11 cellular contexts compared by ENCODE assay signal in the genomic region with DNA sequence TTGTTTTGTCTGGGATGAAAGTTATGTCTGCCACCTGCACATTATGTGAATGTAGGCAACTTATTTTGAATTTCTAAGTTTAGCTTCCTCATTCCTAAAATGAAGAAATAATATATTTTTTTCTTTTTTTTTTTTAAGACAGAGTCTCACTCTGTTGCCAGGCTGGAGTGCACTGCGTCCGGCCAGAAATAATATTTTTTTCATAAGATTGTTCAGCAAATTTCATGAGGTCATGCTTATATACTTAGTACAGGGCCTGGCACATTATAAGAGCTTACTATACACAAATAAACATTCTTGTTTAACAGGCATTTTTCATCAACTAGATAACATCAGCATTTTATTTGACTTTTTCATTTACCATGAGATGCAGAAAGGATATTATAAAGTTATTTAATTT.
"Had no signal": no experiment of that assay in that cellular context is flagged by ENCODE, and none has a peak within 500 bp of the region (broad histone marks: within the 10 kb centered on the region; RNA-seq: fewer than 3 reads in every experiment).

No MANE protein-coding gene starts in this region.

- ATAC-seq: GM23338, HCT116 had no signal

- H3K9ac ChIP-seq: GM23248 had no signal

- H3K4me3 ChIP-seq: GM23248, GM23338, HAP-1 had no signal

- H3K4me1 ChIP-seq: HAP-1 had no signal

- H3K9me3 ChIP-seq: HAP-1 had no signal

- H3K27ac ChIP-seq: GM23248 had no signal

- FAIRE-seq: H1, H54 had no signal

- DNase-seq: GM23248, GOT3, H7, H9, HCEC 1CT, HFFc6 had no signal

- H3K36me3 ChIP-seq: HAP-1 had no signal
